In genomic region chr7:43645699-43646226, GRCh38 we compare ENCODE assay signal across 1 cellular context.
TF ChIP-seq lines count a peak whose summit lies in the region.

No MANE protein-coding gene starts in this region.

TF ChIP-seq in IMR-90, 13 proteins besides CTCF, POLR2A, EP300 and RAD21:
- TF ChIP-seq NFE2L2 (IDR thresholded peaks at IDR 0.05; ENCODE audit: low read depth, low read length) (no peak), USF2 (IDR thresholded peaks at IDR 0.05; ENCODE audit: low read depth, low read length) (no peak), ELK1 (IDR thresholded peaks at IDR 0.05; ENCODE audit: borderline replicate concordance, low read depth, low read length) (no peak), BHLHE40 (IDR thresholded peaks at IDR 0.05; ENCODE audit: low read depth, low read length) (no peak), CEBPB (IDR thresholded peaks at IDR 0.05; ENCODE audit: low read depth, low read length) (no peak), RFX5 (IDR thresholded peaks at IDR 0.05; ENCODE audit: low read depth, low read length) (no peak), MXI1 (IDR thresholded peaks at IDR 0.05; ENCODE audit: borderline replicate concordance, low read depth, low read length) (no peak), CHD1 (IDR thresholded peaks at IDR 0.05; ENCODE audit: low read depth, low read length) (no peak), MAZ (IDR thresholded peaks at IDR 0.05; ENCODE audit: borderline replicate concordance, low read depth, low read length) (no peak), FOS (IDR thresholded peaks at IDR 0.05; ENCODE audit: low read depth, low read length) (no peak), MAFK (IDR thresholded peaks at IDR 0.05; ENCODE audit: low read depth, low read length) (no peak)
